Comparison of ENCODE assay signal across 8 cellular contexts in genomic region chr22:44567846-44568493, GRCh38.
DNase-seq lines count a peak whose midpoint lies in the region; ATAC-seq and TF ChIP-seq lines count a peak whose summit lies in the region.

No MANE protein-coding gene starts in this region.

- DNase-seq in GDM1 (lab: John Stamatoyannopoulos, UW) = peak; percentile 3
- DNase-seq in NCI-H146 (lab: John Stamatoyannopoulos, UW) = peak; percentile 73
- DNase-seq in activated T-cell treated with anti-CD3 and anti-CD28 coated beads, Interleukin-2, amount 50 U/mL, for 24 hours = peak; percentile 64
- DNase-seq in foreskin fibroblast = peak; percentile 24 to 63
- peak; percentile 57 to 59 for DNase-seq in stimulated activated CD4-positive, alpha-beta T cell treated with anti-CD3 and anti-CD28 coated beads, Interleukin-2, amount 100 ng/mL, for 24 hours
- DNase-seq in H7 = no peak
- no peak for DNase-seq in amygdala (lab: John Stamatoyannopoulos, UW)

- TF ChIP-seq CTCF in foreskin fibroblast (IDR thresholded peaks at IDR 0.05; ENCODE audit: low read depth, low read length) = peak; percentile 56

- peaks cover 5% of the 10 kb centered on the region for H3K27me3 Mint-ChIP-seq in activated T-cell treated with anti-CD3 and anti-CD28 coated beads, Interleukin-2, amount 50 U/mL, for 24 hours

- ATAC-seq in GM21529 (IDR thresholded peaks at IDR 0.05; ENCODE audit: unreplicated experiment) = no peak

- no peaks in the 10 kb centered on the region for H3K36me3 Mint-ChIP-seq in activated T-cell treated with anti-CD3 and anti-CD28 coated beads, Interleukin-2, amount 50 U/mL, for 24 hours (ENCODE audit: low read depth)

- H3K27me3 ChIP-seq in H7 (ENCODE audit: control insufficient read depth, insufficient read depth, low read length) = no peaks in the 10 kb centered on the region

- H3K27ac Mint-ChIP-seq in activated T-cell treated with anti-CD3 and anti-CD28 coated beads, Interleukin-2, amount 50 U/mL, for 24 hours = no peak overlapping the region

- H3K36me3 ChIP-seq in H7 (replicated peaks; ENCODE audit: control insufficient read depth, insufficient read depth, low read length) = no peaks in the 10 kb centered on the region

- no peak overlapping the region for H3K4me3 ChIP-seq in foreskin fibroblast (ENCODE audit: low read depth in 1 of 2, low read length in 2 of 2)
- H3K4me3 ChIP-seq in H7 (ENCODE audit: insufficient read depth, low read depth, low read length) = no peak overlapping the region

- no peak overlapping the region for H3K4me3 Mint-ChIP-seq in activated T-cell treated with anti-CD3 and anti-CD28 coated beads, Interleukin-2, amount 50 U/mL, for 24 hours

- no peaks in the 10 kb centered on the region for H3K4me1 Mint-ChIP-seq in activated T-cell treated with anti-CD3 and anti-CD28 coated beads, Interleukin-2, amount 50 U/mL, for 24 hours (ENCODE audit: low read depth)

- H3K9me3 Mint-ChIP-seq in activated T-cell treated with anti-CD3 and anti-CD28 coated beads, Interleukin-2, amount 50 U/mL, for 24 hours = peaks cover 8% of the 10 kb centered on the region

Comparison
In these comparisons a context has a peak if more than half of its experiments do, and no peak if none do; other contexts are left out.
1. DNase-seq: peak in GDM1 (single experiment), NCI-H146 (single experiment), activated T-cell treated with anti-CD3 and anti-CD28 coated beads, Interleukin-2, amount 50 U/mL, for 24 hours (single experiment), foreskin fibroblast (2 of 2) and stimulated activated CD4-positive, alpha-beta T cell treated with anti-CD3 and anti-CD28 coated beads, Interleukin-2, amount 100 ng/mL, for 24 hours (2 of 2); none in H7 (single experiment) and amygdala (0 of 56).